In genomic region chr5:72018158-72018803, GRCh38 we compare ENCODE assay signal across 9 cellular contexts.
DNase-seq lines count a peak whose midpoint lies in the region; ATAC-seq and TF ChIP-seq lines count a peak whose summit lies in the region.
"Had no signal": no experiment of that assay in that cellular context is flagged by ENCODE, and none has a peak within 500 bp of the region (broad histone marks: within the 10 kb centered on the region; RNA-seq: fewer than 3 reads in every experiment).

No MANE protein-coding gene starts in this region.

- H3K9ac ChIP-seq in mesendoderm (ENCODE audit: low read length) = no peak overlapping the region
- H3K9ac ChIP-seq: BLaER1 treated with 17β-estradiol and CSF1 and Interleukin-3, amounts not matched to agents 10 nM and 100 nM had no signal

- H3K4me3 ChIP-seq in choroid plexus epithelial cell (ENCODE audit: low read depth, low read length) = no peak overlapping the region
- no peak overlapping the region for H3K4me3 ChIP-seq in mesendoderm (ENCODE audit: low read length)
- H3K4me3 ChIP-seq: BLaER1 treated with 17β-estradiol and CSF1 and Interleukin-3, amounts not matched to agents 10 nM and 100 nM had no signal

- no peak overlapping the region for H2AK5ac ChIP-seq in mesendoderm (ENCODE audit: low read length)

- H4K5ac ChIP-seq in mesendoderm (ENCODE audit: low read length) = no peak overlapping the region

- H3K36me3 ChIP-seq in mesendoderm (ENCODE audit: control insufficient read depth, insufficient read depth, low read length) = no peaks in the 10 kb centered on the region
- H3K36me3 ChIP-seq: BLaER1 treated with 17β-estradiol and CSF1 and Interleukin-3, amounts not matched to agents 10 nM and 100 nM had no signal

- peak; percentile 98 for TF ChIP-seq CTCF in choroid plexus epithelial cell (conservative IDR thresholded peaks at IDR 0.05; ENCODE audit: low read depth, low read length)

- DNase-seq in NCI-H2227 (lab: John Stamatoyannopoulos, UW; ENCODE audit: unreplicated experiment) (peak; percentile 11), NCI-H2227 treated with DMSO at 0.1 percent for 48 hours (lab: John Stamatoyannopoulos, UW) (no peak), LoVo (ENCODE audit: low spot score) (peak; percentile 59), choroid plexus epithelial cell (ENCODE audit: low read depth) (peak; percentile 78), mesendoderm (peak; percentile 78)
- peak; percentile 18 for DNase-seq in activated CD4-positive, CD25-positive, alpha-beta regulatory T cell treated with anti-CD3 and anti-CD28 coated beads, Interleukin-2, amount 50 U/mL, for 16 hours (ENCODE audit: low read depth, low spot score)
- DNase-seq in stimulated activated naive CD4-positive, alpha-beta T cell treated with Interleukin-2 at 50 U/mL for 16 hours (lab: John Stamatoyannopoulos, UW) = peak; percentile 39

- H3K79me1 ChIP-seq in mesendoderm (ENCODE audit: low read length) = no peaks in the 10 kb centered on the region

- no peak overlapping the region for H2BK15ac ChIP-seq in mesendoderm (replicated peaks; ENCODE audit: low read depth)

- H4K8ac ChIP-seq in mesendoderm (ENCODE audit: low read depth, low read length) = no peak overlapping the region

- H3K56ac ChIP-seq in mesendoderm (ENCODE audit: low read length) = no peak overlapping the region

- no CpG with 5 or more reads among the region's 1 CpG for whole genome bisulfite sequencing in mesendoderm (ENCODE audit: extremely low coverage, insufficient coverage, low lambda C conversion rate)

- no peaks in the 10 kb centered on the region for H3K4me1 ChIP-seq in mesendoderm (ENCODE audit: control insufficient read depth, low read depth, low read length)

- H3K4ac ChIP-seq in mesendoderm (ENCODE audit: low read depth, low read length) = no peak overlapping the region

- no peak overlapping the region for H3K4me2 ChIP-seq in mesendoderm (ENCODE audit: low read length)
- H3K4me2 ChIP-seq: BLaER1 treated with 17β-estradiol and CSF1 and Interleukin-3, amounts not matched to agents 10 nM and 100 nM had no signal

- no peak overlapping the region for H3K23ac ChIP-seq in mesendoderm (ENCODE audit: low read length)

- H3K27me3 ChIP-seq in mesendoderm (ENCODE audit: insufficient read depth, low read length, poor library complexity) = no peaks in the 10 kb centered on the region
- H3K27me3 ChIP-seq: BLaER1 treated with 17β-estradiol and CSF1 and Interleukin-3, amounts not matched to agents 10 nM and 100 nM had no signal

- H3K79me2 ChIP-seq in mesendoderm (ENCODE audit: control insufficient read depth, insufficient read depth, low read length) = no peaks in the 10 kb centered on the region

- no peak overlapping the region for H2BK120ac ChIP-seq in mesendoderm (ENCODE audit: low read depth, low read length)

- no peak overlapping the region for H2BK5ac ChIP-seq in mesendoderm (ENCODE audit: low read length)

- ATAC-seq in GM19467 (IDR thresholded peaks at IDR 0.05; ENCODE audit: unreplicated experiment) = no peak

- H3K18ac ChIP-seq in mesendoderm (ENCODE audit: low read length) = no peak overlapping the region

- H3K27ac ChIP-seq in mesendoderm (ENCODE audit: low read depth, low read length) = no peak overlapping the region
- H3K27ac ChIP-seq: BLaER1 treated with 17β-estradiol and CSF1 and Interleukin-3, amounts not matched to agents 10 nM and 100 nM had no signal
